Comparison of ENCODE assay signal across 8 cellular contexts in genomic region chr2:74516070-74516633, GRCh38. TPM values are rescaled to one million over a fixed set of nuclear protein-coding genes. Genes with fewer than 3 reads are reported as not detected.
DNase-seq lines count a peak whose midpoint lies in the region; ATAC-seq and TF ChIP-seq lines count a peak whose summit lies in the region.

No MANE protein-coding gene starts in this region.

- H3K9me3 ChIP-seq in ES-I3 (ENCODE audit: control insufficient read depth, insufficient read depth, low read length): peaks cover 6% of the 10 kb centered on the region; the same call in 1 of the 2 replicates
- H3K9me3 ChIP-seq in HUES64 (ENCODE audit: insufficient read depth, low read depth, low read length): peaks cover 6% of the 10 kb centered on the region; the same call in 1 of the 2 replicates
- no peaks in the 10 kb centered on the region for H3K9me3 ChIP-seq in cardiac muscle cell (ENCODE audit: low read depth)
- no peaks in the 10 kb centered on the region for H3K9me3 ChIP-seq in psoas muscle
- H3K9me3 ChIP-seq in aorta (ENCODE audit: control insufficient read depth, low read length): no peaks in the 10 kb centered on the region

- ATAC-seq in psoas muscle (peak; percentile 67 to 92 (median 88)), aorta (ENCODE audit: low FRiP score) (peak; percentile 42), GM18870 (IDR thresholded peaks at IDR 0.05; ENCODE audit: unreplicated experiment) (no peak)

- H3K27me3 ChIP-seq in HUES64 (ENCODE audit: insufficient read depth, low read length) (peaks cover 98% of the 10 kb centered on the region), cardiac muscle cell (peaks cover 100% of the 10 kb centered on the region), psoas muscle (ENCODE audit: insufficient read depth in 3 of 3, low read length in 2 of 3) (peaks cover 0 to 95% (median 42%) of the 10 kb centered on the region in 3 donors), aorta (ENCODE audit: control insufficient read depth in 1 of 2, insufficient read depth in 2 of 2, low read length in 1 of 2) (peaks cover 0 to 3% of the 10 kb centered on the region in 2 donors)

- H3K36me3 ChIP-seq in ES-I3 (ENCODE audit: insufficient read depth, low read length): no peaks in the 10 kb centered on the region
- H3K36me3 ChIP-seq in HUES64 (ENCODE audit: insufficient read depth, low read length): no peaks in the 10 kb centered on the region
- H3K36me3 ChIP-seq in cardiac muscle cell: no peaks in the 10 kb centered on the region
- H3K36me3 ChIP-seq in psoas muscle (ENCODE audit: insufficient read depth in 1 of 2, low read depth in 1 of 2): no peaks in the 10 kb centered on the region
- H3K36me3 ChIP-seq in aorta (ENCODE audit: control insufficient read depth in 1 of 2, insufficient read depth in 2 of 2, low read length in 1 of 2): no peaks in the 10 kb centered on the region

- H3K9ac ChIP-seq in ES-I3 (ENCODE audit: low read depth, low read length): peak overlapping the region; percentile 37; the same call in 1 of the 2 replicates
- no peak overlapping the region for H3K9ac ChIP-seq in HUES64 (ENCODE audit: low read depth, low read length)

- H3K4me3 ChIP-seq in HUES64 (ENCODE audit: low read length) (peak overlapping the region; percentile 37), cardiac muscle cell (peak overlapping the region; percentile 10), psoas muscle (peak overlapping the region; percentile 65), aorta (ENCODE audit: low read length in 2 of 2) (no peak overlapping the region)

- 8% methylated on average over 56 of the region's 56 CpGs for WGBS in HUES64
- 2 to 5% (median 2%) methylated on average over 40 to 56 of the region's 56 CpGs for WGBS in psoas muscle, 3 donors
- WGBS in aorta, 2 donors: 2 to 3% methylated on average over 54 to 56 of the region's 56 CpGs

- TF ChIP-seq CTCF in cardiac muscle cell (IDR thresholded peaks at IDR 0.05; ENCODE audit: low read depth, low read length) (no peak), psoas muscle (IDR thresholded peaks at IDR 0.05) (no peak)

- intact Hi-C loops in psoas muscle (cut with DNase I): no loop called here
- intact Hi-C loops in aorta (cut with DNase I): no loop called here

- H3K27ac ChIP-seq in HUES64 (ENCODE audit: low read depth, low read length): no peak overlapping the region
- H3K27ac ChIP-seq in cardiac muscle cell: no peak overlapping the region
- no peak overlapping the region for H3K27ac ChIP-seq in psoas muscle
- H3K27ac ChIP-seq in aorta (ENCODE audit: low read depth in 1 of 2, low read length in 2 of 2): no peak overlapping the region

- peak; percentile 92 for DNase-seq in activated effector memory CD4-positive, alpha-beta T cell treated with anti-CD3 and anti-CD28 coated beads, Interleukin-2, amount 50 U/mL, for 16 hours
- DNase-seq in cardiac muscle cell (ENCODE audit: low read depth in 1 of 2, low spot score in 1 of 2) (peak; percentile 60 to 68), psoas muscle (peak; percentile 66 to 84), aorta (peak; percentile 78 to 84), H4 (ENCODE audit: low spot score) (no peak)

- no peaks in the 10 kb centered on the region; the same call in 1 of the 2 replicates for H3K4me1 ChIP-seq in ES-I3 (ENCODE audit: insufficient read depth, low read length)
- 0 out of 2 replicates have a peak, but pooled peaks cover 2% of the 10 kb centered on the region for H3K4me1 ChIP-seq in HUES64 (ENCODE audit: insufficient read depth, low read length)
- H3K4me1 ChIP-seq in cardiac muscle cell (ENCODE audit: low read depth): no peaks in the 10 kb centered on the region
- peaks cover 17% of the 10 kb centered on the region for H3K4me1 ChIP-seq in psoas muscle
- no peaks in the 10 kb centered on the region for H3K4me1 ChIP-seq in aorta (ENCODE audit: control insufficient read depth in 1 of 2, insufficient read depth in 2 of 2, low read length in 2 of 2)

RNA-seq across cellular contexts. Expression of gene TLX2, which starts 1.9 kb away (rescaled TPM):
- 0.10 TPM for polyA plus RNA-seq in HUES64 (2013, experiment 1 of 2)
- polyA plus RNA-seq in HUES64 (2013, experiment 2 of 2): 0.13 TPM
- 0.06 TPM in 1 of 2 replicates, not detected in the other for total RNA-seq in cardiac muscle cell
- not detected in 2 replicates for polyA plus RNA-seq in cardiac muscle cell
- total RNA-seq in psoas muscle: not detected
- polyA plus RNA-seq in psoas muscle: not detected
- total RNA-seq in aorta: not detected
- polyA plus RNA-seq in aorta: not detected
- not detected in 2 replicates for total RNA-seq in H4 (2014; rRNA removed; shearing (Covaris generic))

RNA-seq across cellular contexts. Expression of gene PCGF1, which starts 8.7 kb away (rescaled TPM):
- 12.3 TPM for polyA plus RNA-seq in HUES64 (2013, experiment 1 of 2)
- polyA plus RNA-seq in HUES64 (2013, experiment 2 of 2): 9.4 TPM
- 7.8 and 10.9 TPM in 2 replicates for total RNA-seq in cardiac muscle cell
- polyA plus RNA-seq in cardiac muscle cell: 14.2 and 18.9 TPM in 2 replicates
- 10 to 100 TPM; 14.3 to 32.0 (median 21.5) TPM for total RNA-seq in psoas muscle
- polyA plus RNA-seq in psoas muscle: 10 to 100 TPM; 25.6 to 60.3 (median 44.9) TPM
- 10 to 100 TPM; 13.3 to 15.9 TPM for total RNA-seq in aorta
- 10 to 100 TPM in 1 of 2 donors, 1 to 10 TPM in 1; 8.0 to 17.5 TPM for polyA plus RNA-seq in aorta
- total RNA-seq in H4 (2014; rRNA removed; shearing (Covaris generic)): 17.0 and 25.7 TPM in 2 replicates

RNA-seq across cellular contexts. Expression of gene DQX1, which starts 9.9 kb away (rescaled TPM):
- 0.40 TPM for polyA plus RNA-seq in HUES64 (2013, experiment 1 of 2)
- 0.38 TPM for polyA plus RNA-seq in HUES64 (2013, experiment 2 of 2)
- total RNA-seq in cardiac muscle cell (0.98 and 1.1 TPM in 2 replicates), psoas muscle (not detected), aorta (under 1 TPM in 1 of 2 donors, not detected in 1; 0.24 TPM)
- polyA plus RNA-seq in cardiac muscle cell (0.60 and 0.67 TPM in 2 replicates), psoas muscle (under 1 TPM; 0.19 to 0.27 (median 0.27) TPM), aorta (1 to 10 TPM in 1 of 2 donors, not detected in 1; 4.1 TPM)
- not detected in 2 replicates for total RNA-seq in H4 (2014; rRNA removed; shearing (Covaris generic))

RNA-seq across cellular contexts. Expression of gene AUP1, which starts 13.4 kb away (rescaled TPM):
- polyA plus RNA-seq in HUES64 (2013, experiment 1 of 2): 83.8 TPM
- polyA plus RNA-seq in HUES64 (2013, experiment 2 of 2): 82.1 TPM
- total RNA-seq in cardiac muscle cell: 93.2 and 105 TPM in 2 replicates
- 120 and 122 TPM in 2 replicates for polyA plus RNA-seq in cardiac muscle cell
- 10 to 100 TPM; 56.0 to 94.7 (median 84.6) TPM for total RNA-seq in psoas muscle
- 100 to 1,000 TPM; 123 to 205 (median 169) TPM for polyA plus RNA-seq in psoas muscle
- total RNA-seq in aorta: 10 to 100 TPM; 73.0 to 85.4 TPM
- 100 to 1,000 TPM in 1 of 2 donors, 10 to 100 TPM in 1; 49.5 to 279 TPM for polyA plus RNA-seq in aorta
- 95.4 and 102 TPM in 2 replicates for total RNA-seq in H4 (2014; rRNA removed; shearing (Covaris generic))

RNA-seq across cellular contexts. Expression of gene HTRA2, which starts 13.6 kb away (rescaled TPM):
- polyA plus RNA-seq in HUES64 (2013, experiment 1 of 2): 21.9 TPM
- polyA plus RNA-seq in HUES64 (2013, experiment 2 of 2): 18.5 TPM
- total RNA-seq in cardiac muscle cell (39.9 and 55.1 TPM in 2 replicates), psoas muscle (10 to 100 TPM; 23.0 to 30.9 (median 27.2) TPM), aorta (10 to 100 TPM; 31.9 to 35.4 TPM)
- polyA plus RNA-seq in cardiac muscle cell (57.6 and 82.0 TPM in 2 replicates), psoas muscle (10 to 100 TPM; 24.2 to 54.4 (median 41.8) TPM), aorta (10 to 100 TPM; 27.4 to 46.9 TPM)
- total RNA-seq in H4 (2014; rRNA removed; shearing (Covaris generic)): 40.5 and 49.5 TPM in 2 replicates

Comparison
In these comparisons a context has a peak if more than half of its experiments do, and no peak if none do; other contexts are left out.
1. H3K4me3 ChIP-seq: peak in HUES64 (single experiment), cardiac muscle cell (single experiment) and psoas muscle (single experiment); none in aorta (0 of 2).